In the genomic region with DNA sequence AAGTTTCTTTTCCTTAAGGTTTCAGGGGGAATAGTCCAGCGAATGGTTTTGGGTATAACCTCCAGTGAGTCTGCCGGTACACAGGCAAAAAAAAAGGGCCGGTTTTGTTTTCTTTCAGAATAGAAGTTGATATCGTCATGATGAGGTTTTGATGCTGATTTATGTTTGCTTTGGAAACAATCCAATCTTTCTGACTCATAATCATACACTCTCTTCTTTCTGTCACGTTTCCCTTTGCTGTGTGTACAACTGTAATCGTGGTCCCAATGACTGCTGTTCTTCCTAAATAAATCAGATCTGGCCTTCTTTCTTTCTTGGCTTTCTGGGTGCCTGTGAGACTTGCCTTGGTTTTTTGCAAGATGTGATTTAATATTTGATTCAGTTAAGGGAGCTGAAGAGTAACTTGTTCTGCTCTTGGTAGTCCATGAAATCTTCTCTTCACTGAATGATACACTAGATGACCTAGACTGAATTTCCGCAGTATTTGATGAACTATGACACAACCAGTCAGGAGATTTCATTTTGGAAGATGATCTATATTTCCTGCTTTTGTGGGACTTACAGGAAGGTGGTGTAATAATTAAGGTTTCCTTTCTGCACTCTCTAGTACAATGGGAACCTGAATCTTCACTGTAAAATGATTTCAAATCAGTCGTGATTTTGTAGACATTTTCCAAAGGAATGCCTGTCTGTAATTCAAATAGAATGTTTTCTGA, we compare ENCODE assay signal across 10 cellular contexts. TPM values are rescaled to one million over a fixed set of nuclear protein-coding genes. Genes with fewer than 3 reads are reported as not detected.
A peak's percentile ranks its signal among the peaks of the same experiment; 100 is the strongest.
DNase-seq lines count a peak whose midpoint lies in the region; ATAC-seq lines count a peak whose summit lies in the region.
"Had no signal": no experiment of that assay in that cellular context is flagged by ENCODE, and none has a peak within 500 bp of the region (broad histone marks: within the 10 kb centered on the region; RNA-seq: fewer than 3 reads in every experiment).

No MANE protein-coding gene starts in this region.

- WGBS in aorta, 2 donors = 29 to 31% methylated on average over 8 of the region's 8 CpGs

- peaks cover 6% of the 10 kb centered on the region for H3K9me3 ChIP-seq in aorta (ENCODE audit: control insufficient read depth, low read length)
- H3K9me3 ChIP-seq: Caco-2 had no signal

- H3K36me3 ChIP-seq in aorta (ENCODE audit: control insufficient read depth in 1 of 2, insufficient read depth in 2 of 2, low read length in 1 of 2) = no peaks in the 10 kb centered on the region

- ATAC-seq in stimulated activated naive CD8-positive, alpha-beta T cell treated with anti-CD3 and anti-CD28 coated beads, Interleukin-15, amount 100 ng/mL, for 72 hours = peak; percentile 23
- no peak for ATAC-seq in stimulated activated naive CD8-positive, alpha-beta T cell treated with anti-CD3 and anti-CD28 coated beads, Interleukin-15, Interleukin-2, amounts not matched to agents 100 U/mL and 50 U/mL, for 24 hours
- ATAC-seq in aorta (ENCODE audit: low FRiP score) = peak; percentile 29
- no peak for ATAC-seq in GM19467 (IDR thresholded peaks at IDR 0.05; ENCODE audit: unreplicated experiment)
- ATAC-seq in HG03469 (IDR thresholded peaks at IDR 0.05; ENCODE audit: unreplicated experiment) = no peak

- intact Hi-C loops in aorta (cut with DNase I) = no loop called here

- H3K27ac ChIP-seq in aorta (ENCODE audit: low read depth in 1 of 2, low read length in 2 of 2) = no peak overlapping the region

- H3K27me3 ChIP-seq in aorta (ENCODE audit: control insufficient read depth in 1 of 2, insufficient read depth in 2 of 2, low read length in 1 of 2) = peaks cover 0 to 2% of the 10 kb centered on the region in 2 donors

- H3K27me3 Mint-ChIP-seq in stimulated activated naive CD8-positive, alpha-beta T cell treated with anti-CD3 and anti-CD28 coated beads, Interleukin-15, amount 100 ng/mL, for 72 hours = no peaks in the 10 kb centered on the region

- no peak for DNase-seq in stimulated activated naive CD8-positive, alpha-beta T cell treated with anti-CD3 and anti-CD28 coated beads, Interleukin-15, amount 100 ng/mL, for 72 hours
- DNase-seq in stimulated activated naive CD8-positive, alpha-beta T cell treated with anti-CD3 and anti-CD28 coated beads, Interleukin-15, Interleukin-2, amounts not matched to agents 100 U/mL and 50 U/mL, for 24 hours = no peak
- DNase-seq in RPMI7951 (ENCODE audit: low read depth) = peak; percentile 66
- DNase-seq in fibroblast of peridontal ligament (ENCODE audit: extremely low read depth) = peak; percentile 89
- DNase-seq in aorta = no peak
- no peak for DNase-seq in NCI-H526 treated with DMSO at 0.1 percent for 48 hours (lab: John Stamatoyannopoulos, UW)
- DNase-seq: activated T-cell treated with anti-CD3 and anti-CD28 coated beads, Interleukin-2, amount 50 U/mL, for 4 hours; Caco-2 had no signal

- H3K4me1 Mint-ChIP-seq in stimulated activated naive CD8-positive, alpha-beta T cell treated with anti-CD3 and anti-CD28 coated beads, Interleukin-15, amount 100 ng/mL, for 72 hours = peaks cover 4% of the 10 kb centered on the region

- no peak overlapping the region for H3K4me3 ChIP-seq in aorta (ENCODE audit: low read length in 2 of 2)

- no peak overlapping the region for H3K27ac Mint-ChIP-seq in stimulated activated naive CD8-positive, alpha-beta T cell treated with anti-CD3 and anti-CD28 coated beads, Interleukin-15, amount 100 ng/mL, for 72 hours

- H3K9me3 Mint-ChIP-seq in stimulated activated naive CD8-positive, alpha-beta T cell treated with anti-CD3 and anti-CD28 coated beads, Interleukin-15, amount 100 ng/mL, for 72 hours = no peaks in the 10 kb centered on the region
- H3K9me3 Mint-ChIP-seq: activated T-cell treated with anti-CD3 and anti-CD28 coated beads, Interleukin-2, amount 50 U/mL, for 4 hours had no signal

- no peak overlapping the region for H3K4me3 Mint-ChIP-seq in stimulated activated naive CD8-positive, alpha-beta T cell treated with anti-CD3 and anti-CD28 coated beads, Interleukin-15, amount 100 ng/mL, for 72 hours
- H3K4me3 Mint-ChIP-seq: activated T-cell treated with anti-CD3 and anti-CD28 coated beads, Interleukin-2, amount 50 U/mL, for 4 hours had no signal

- H3K4me1 ChIP-seq in aorta (ENCODE audit: control insufficient read depth in 1 of 2, insufficient read depth in 2 of 2, low read length in 2 of 2) = no peaks in the 10 kb centered on the region

RNA-seq across cellular contexts. Expression of a gene that starts 34.9 kb away (rescaled TPM):
- total RNA-seq in RPMI7951 (2014; rRNA removed; shearing (Covaris generic)) = not detected in 2 replicates
- total RNA-seq in aorta = not detected
- not detected for polyA plus RNA-seq in aorta
- total RNA-seq: activated T-cell treated with anti-CD3 and anti-CD28 coated beads, Interleukin-2, amount 50 U/mL, for 4 hours; Caco-2 had no signal

RNA-seq across cellular contexts. Expression of a gene that starts 43.9 kb away (rescaled TPM):
- 56.6 and 59.6 TPM in 2 replicates for total RNA-seq in RPMI7951 (2014; rRNA removed; shearing (Covaris generic))
- total RNA-seq in aorta = 1 to 10 TPM; 5.0 to 7.5 TPM
- 10 to 100 TPM in 1 of 2 donors, 1 to 10 TPM in 1; 7.5 to 10.5 TPM for polyA plus RNA-seq in aorta

Comparison
In these comparisons a context has a peak if more than half of its experiments do, and no peak if none do; other contexts are left out.
1. ATAC-seq: peak in stimulated activated naive CD8-positive, alpha-beta T cell treated with anti-CD3 and anti-CD28 coated beads, Interleukin-15, amount 100 ng/mL, for 72 hours (single experiment) and aorta (single experiment); none in stimulated activated naive CD8-positive, alpha-beta T cell treated with anti-CD3 and anti-CD28 coated beads, Interleukin-15, Interleukin-2, amounts not matched to agents 100 U/mL and 50 U/mL, for 24 hours (single experiment), GM19467 (single experiment) and HG03469 (single experiment).
2. DNase-seq: peak in RPMI7951 (single experiment) and fibroblast of peridontal ligament (single experiment); none in stimulated activated naive CD8-positive, alpha-beta T cell treated with anti-CD3 and anti-CD28 coated beads, Interleukin-15, amount 100 ng/mL, for 72 hours (0 of 2), stimulated activated naive CD8-positive, alpha-beta T cell treated with anti-CD3 and anti-CD28 coated beads, Interleukin-15, Interleukin-2, amounts not matched to agents 100 U/mL and 50 U/mL, for 24 hours (single experiment), aorta (0 of 2) and NCI-H526 treated with DMSO at 0.1 percent for 48 hours (single experiment).